In the genomic region with DNA sequence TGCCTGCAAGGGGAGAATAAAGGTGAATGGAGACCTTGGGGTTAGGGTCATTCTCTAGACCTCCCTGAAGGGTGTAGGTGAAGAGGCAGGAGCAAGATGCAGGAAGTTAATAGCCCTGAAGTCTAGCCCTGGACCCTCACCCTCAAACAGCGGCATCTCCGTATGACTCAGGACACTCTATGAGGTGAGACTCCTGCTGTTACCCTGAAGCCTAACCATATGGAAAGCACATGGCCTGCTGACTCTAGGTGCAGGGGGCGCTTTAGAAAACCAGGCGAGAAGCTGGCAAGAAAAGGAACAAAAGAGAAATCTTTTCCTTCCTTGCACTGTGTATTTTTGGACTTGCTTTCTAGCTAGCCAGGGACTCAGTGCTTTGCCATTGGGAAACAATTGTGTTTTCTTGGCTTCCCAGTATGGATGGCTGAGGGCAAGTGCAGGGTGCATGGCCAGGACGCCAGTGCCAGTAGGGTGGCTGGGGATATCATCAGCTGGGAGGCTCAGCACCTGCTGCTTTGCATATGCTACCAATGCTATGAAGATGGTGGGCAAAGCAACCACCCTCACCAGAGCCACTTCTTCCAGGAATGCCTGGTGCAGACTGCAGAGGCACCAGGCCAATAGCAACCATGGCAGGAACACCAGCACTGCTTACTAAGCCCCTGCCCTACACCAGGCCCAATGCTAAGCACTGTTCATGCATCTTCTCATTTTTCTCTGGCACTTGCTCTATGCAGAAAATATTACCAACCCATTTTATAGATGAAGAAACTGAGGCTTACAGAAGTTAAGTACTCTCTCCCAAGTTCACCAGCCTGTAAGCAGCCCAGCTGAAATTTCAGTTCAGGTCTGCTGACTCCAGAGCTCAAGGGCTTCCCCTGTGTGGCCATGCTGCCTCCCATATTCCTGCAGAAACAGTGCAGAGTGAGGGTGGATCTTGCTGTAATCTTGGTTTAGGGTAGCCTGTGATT, we compare ENCODE assay signal across 2 cellular contexts.
TF ChIP-seq lines count a peak whose summit lies in the region.

No MANE protein-coding gene starts in this region.

TF ChIP-seq in A549, 52 proteins besides CTCF, POLR2A, EP300 and RAD21:
- TF ChIP-seq KDM1A (IDR thresholded peaks at IDR 0.05; ENCODE audit: low read depth), result peak; percentile 53; the same call in 1 of the 2 replicates
- no peak for TF ChIP-seq SMC3 (IDR thresholded peaks at IDR 0.05)
- no peak for TF ChIP-seq KDM5A (IDR thresholded peaks at IDR 0.05)
- TF ChIP-seq, protein P1, sequence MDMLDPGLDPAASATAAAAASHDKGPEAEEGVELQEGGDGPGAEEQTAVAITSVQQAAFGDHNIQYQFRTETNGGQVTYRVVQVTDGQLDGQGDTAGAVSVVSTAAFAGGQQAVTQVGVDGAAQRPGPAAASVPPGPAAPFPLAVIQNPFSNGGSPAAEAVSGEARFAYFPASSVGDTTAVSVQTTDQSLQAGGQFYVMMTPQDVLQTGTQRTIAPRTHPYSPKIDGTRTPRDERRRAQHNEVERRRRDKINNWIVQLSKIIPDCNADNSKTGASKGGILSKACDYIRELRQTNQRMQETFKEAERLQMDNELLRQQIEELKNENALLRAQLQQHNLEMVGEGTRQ (IDR thresholded peaks at IDR 0.05), result no peak
- no peak for TF ChIP-seq ZNF302 (CRISPR knock-in tag; IDR thresholded peaks at IDR 0.05)
- no peak for TF ChIP-seq MAZ (IDR thresholded peaks at IDR 0.05; ENCODE audit: borderline replicate concordance, low read depth, low read length)
- TF ChIP-seq RNF2 (IDR thresholded peaks at IDR 0.05; ENCODE audit: borderline replicate concordance, low read depth), result no peak
- no peak for TF ChIP-seq CEBPB (IDR thresholded peaks at IDR 0.05)

TF ChIP-seq in IMR-90, 13 proteins besides CTCF, POLR2A, EP300 and RAD21:
- TF ChIP-seq ELK1 (IDR thresholded peaks at IDR 0.05; ENCODE audit: borderline replicate concordance, low read depth, low read length) (no peak), FOS (IDR thresholded peaks at IDR 0.05; ENCODE audit: low read depth, low read length) (no peak), MAZ (IDR thresholded peaks at IDR 0.05; ENCODE audit: borderline replicate concordance, low read depth, low read length) (no peak), RFX5 (IDR thresholded peaks at IDR 0.05; ENCODE audit: low read depth, low read length) (no peak), MAFK (IDR thresholded peaks at IDR 0.05; ENCODE audit: low read depth, low read length) (no peak), CHD1 (IDR thresholded peaks at IDR 0.05; ENCODE audit: low read depth, low read length) (no peak), SMC3 (IDR thresholded peaks at IDR 0.05; ENCODE audit: low read depth, low read length) (no peak), NFE2L2 (IDR thresholded peaks at IDR 0.05; ENCODE audit: low read depth, low read length) (no peak), BHLHE40 (IDR thresholded peaks at IDR 0.05; ENCODE audit: low read depth, low read length) (no peak), CEBPB (IDR thresholded peaks at IDR 0.05; ENCODE audit: low read depth, low read length) (no peak), RCOR1 (IDR thresholded peaks at IDR 0.05; ENCODE audit: insufficient replicate concordance, low read length) (no peak), MXI1 (IDR thresholded peaks at IDR 0.05; ENCODE audit: borderline replicate concordance, low read depth, low read length) (no peak)
- TF ChIP-seq, protein P1 (IDR thresholded peaks at IDR 0.05; ENCODE audit: low read depth, low read length), result no peak
